Comparison of ENCODE assay signal across 22 cellular contexts in genomic region chr2:36277876-36278523, GRCh38.
DNase-seq lines count a peak whose midpoint lies in the region; ATAC-seq, FAIRE-seq and TF ChIP-seq lines count a peak whose summit lies in the region.
"Had no signal": no experiment of that assay in that cellular context is flagged by ENCODE, and none has a peak within 500 bp of the region (broad histone marks: within the 10 kb centered on the region; RNA-seq: fewer than 3 reads in every experiment).

No MANE protein-coding gene starts in this region.

- H3K4me3 Mint-ChIP-seq in osteocyte (ENCODE audit: unreplicated experiment): no peak overlapping the region
- H3K4me3 Mint-ChIP-seq: CD8-positive, alpha-beta memory T cell; H9; nephron progenitor cell had no signal

- FAIRE-seq in A549 (lab: Jason Lieb, UNC): peak; percentile 65
- FAIRE-seq: GM12891, HTR-8/SVneo had no signal

- H3K27ac ChIP-seq in A549 (no peak overlapping the region), left ventricle myocardium inferior (replicated peaks) (no peak overlapping the region)
- H3K27ac ChIP-seq: gastroesophageal sphincter, upper lobe of left lung had no signal

- intact Hi-C loops in left ventricle myocardium inferior (cut with micrococcal nuclease): no loop called here

- no peaks in the 10 kb centered on the region for H3K36me3 Mint-ChIP-seq in osteocyte (ENCODE audit: unreplicated experiment)

- no peaks in the 10 kb centered on the region for H3K4me1 Mint-ChIP-seq in osteocyte (ENCODE audit: unreplicated experiment)
- H3K4me1 Mint-ChIP-seq: CD8-positive, alpha-beta memory T cell; nephron progenitor cell had no signal

- peaks cover 23% of the 10 kb centered on the region for H3K27me3 Mint-ChIP-seq in osteocyte (ENCODE audit: unreplicated experiment)
- H3K27me3 Mint-ChIP-seq: CD8-positive, alpha-beta memory T cell had no signal

- peaks cover 7% of the 10 kb centered on the region for H3K9me3 Mint-ChIP-seq in osteocyte (ENCODE audit: unreplicated experiment)

- no peaks in the 10 kb centered on the region for H3K9me3 ChIP-seq in A549
- H3K9me3 ChIP-seq in left ventricle myocardium inferior (replicated peaks): peaks cover 17% of the 10 kb centered on the region
- H3K9me3 ChIP-seq: gastroesophageal sphincter, upper lobe of left lung had no signal

- no peak overlapping the region for H3K4me2 ChIP-seq in A549

- ATAC-seq in A549 (no peak), GM18907 (IDR thresholded peaks at IDR 0.05; ENCODE audit: unreplicated experiment) (peak; percentile 56), GM21367 (IDR thresholded peaks at IDR 0.05; ENCODE audit: unreplicated experiment) (no peak)
- ATAC-seq: gastroesophageal sphincter had no signal

- H3K4me3 ChIP-seq in A549: no peak overlapping the region
- no peak overlapping the region for H3K4me3 ChIP-seq in left ventricle myocardium inferior
- H3K4me3 ChIP-seq: gastroesophageal sphincter, upper lobe of left lung had no signal

- H3K4me1 ChIP-seq in A549 (no peaks in the 10 kb centered on the region), left ventricle myocardium inferior (no peaks in the 10 kb centered on the region)
- H3K4me1 ChIP-seq: gastroesophageal sphincter, upper lobe of left lung had no signal

- no peak for TF ChIP-seq POLR2A in A549 (IDR thresholded peaks at IDR 0.05; ENCODE audit: low read length)

- POLR2A ChIA-PET in A549 (lab: Yijun Ruan, JAX): no interaction called here

- DNase-seq in A549 (ENCODE audit: low read depth in 1 of 2, low spot score in 1 of 2): no peak
- peak; percentile 85 for DNase-seq in NCI-H82 treated with DMSO at 0.1 percent for 48 hours (lab: John Stamatoyannopoulos, UW; ENCODE audit: unreplicated experiment)
- DNase-seq in glomerular visceral epithelial cell (ENCODE audit: extremely low spot score): peak; percentile 37
- no peak for DNase-seq in left ventricle myocardium inferior
- no peak for DNase-seq in NCI-H1694 (lab: John Stamatoyannopoulos, UW)
- no peak for DNase-seq in osteocyte (ENCODE audit: extremely low spot score, unreplicated experiment)
- DNase-seq: activated CD4-positive, CD25-positive, alpha-beta regulatory T cell treated with anti-CD3 and anti-CD28 coated beads, Interleukin-2, amount 50 U/mL, for 72 hours; activated gamma-delta T cell; AML-193; CD8-positive, alpha-beta memory T cell; H9; Karpas-422; NCI-H1092; NCI-H2107; nephron progenitor cell; Right ventricle myocardium superior; upper lobe of left lung had no signal

- H3K36me3 ChIP-seq in left ventricle myocardium inferior: no peaks in the 10 kb centered on the region
- H3K36me3 ChIP-seq: gastroesophageal sphincter, upper lobe of left lung had no signal

- H3K27ac Mint-ChIP-seq in osteocyte (ENCODE audit: unreplicated experiment): no peak overlapping the region
- H3K27ac Mint-ChIP-seq: CD8-positive, alpha-beta memory T cell; nephron progenitor cell had no signal

- TF ChIP-seq EP300 in A549 (IDR thresholded peaks at IDR 0.05): no peak

- CTCF ChIA-PET in A549 (lab: Yijun Ruan, JAX): interaction anchor here (1.1 to 1.7 kb wide), 2 partner anchors 12 to 507 kb away, joined by 3 to 5 read pairs; no protein-coding TSS in a partner anchor

- WGBS in A549 (ENCODE audit: missing lambda C conversion rate): 33% methylated on average over 2 of the region's 2 CpGs

- no peak for TF ChIP-seq CTCF in A549 (IDR thresholded peaks at IDR 0.05)
- no peak for TF ChIP-seq CTCF in left ventricle myocardium inferior (IDR thresholded peaks at IDR 0.05; ENCODE audit: borderline replicate concordance)
- TF ChIP-seq CTCF in osteocyte (IDR thresholded peaks at IDR 0.05): no peak

- no peaks in the 10 kb centered on the region for H3K27me3 ChIP-seq in left ventricle myocardium inferior (ENCODE audit: low read depth)
- H3K27me3 ChIP-seq: gastroesophageal sphincter, upper lobe of left lung had no signal

- TF ChIP-seq RAD21 in A549 (conservative IDR thresholded peaks at IDR 0.05 in 1 of 2, IDR thresholded peaks at IDR 0.05 in 1 of 2): no peak

TF ChIP-seq in A549, 52 proteins besides CTCF, POLR2A, EP300 and RAD21:
- TF ChIP-seq PHF8 (IDR thresholded peaks at IDR 0.05; ENCODE audit: borderline replicate concordance, low read depth) (no peak), REST (IDR thresholded peaks at IDR 0.05) (no peak), ZFP36 (IDR thresholded peaks at IDR 0.05; ENCODE audit: borderline replicate concordance, partially characterized antibody) (no peak), SMC3 (IDR thresholded peaks at IDR 0.05) (no peak), POLR2AphosphoS2 (conservative IDR thresholded peaks at IDR 0.05; ENCODE audit: low read length) (no peak), FOSL2 (IDR thresholded peaks at IDR 0.05) (no peak), FOSL2 (CRISPR knock-in tag; IDR thresholded peaks at IDR 0.05) (no peak), HDAC2 (IDR thresholded peaks at IDR 0.05) (no peak), NPAS2 (CRISPR knock-in tag; IDR thresholded peaks at IDR 0.05; ENCODE audit: borderline replicate concordance) (no peak), CBX8 (IDR thresholded peaks at IDR 0.05) (no peak), JUNB (IDR thresholded peaks at IDR 0.05) (no peak), TFCP2L1 (CRISPR knock-in tag; IDR thresholded peaks at IDR 0.05) (no peak), ZNF302 (CRISPR knock-in tag; IDR thresholded peaks at IDR 0.05) (no peak), CBX2 (IDR thresholded peaks at IDR 0.05; ENCODE audit: borderline replicate concordance, low read depth) (no peak), BHLHE40 (IDR thresholded peaks at IDR 0.05; ENCODE audit: low read depth, low read length) (no peak)

Comparison
In these comparisons a context has a peak if more than half of its experiments do, and no peak if none do; other contexts are left out.
1. DNase-seq: peak in NCI-H82 treated with DMSO at 0.1 percent for 48 hours (single experiment) and glomerular visceral epithelial cell (single experiment); none in A549 (0 of 2), left ventricle myocardium inferior (single experiment), NCI-H1694 (single experiment) and osteocyte (single experiment).